Comparison of ENCODE assay signal across 7 cellular contexts in genomic region chr7:26152782-26153245, GRCh38. TPM values are rescaled to one million over a fixed set of nuclear protein-coding genes. Genes with fewer than 3 reads are reported as not detected.
DNase-seq lines count a peak whose midpoint lies in the region; ATAC-seq, FAIRE-seq and TF ChIP-seq lines count a peak whose summit lies in the region.
"Not testable (repeated sequence)": the region's sequence is repeated elsewhere in the genome, so short reads cannot be mapped to it uniquely, and the experiment has no call there.

No MANE protein-coding gene starts in this region.

- intact Hi-C loops in activated CD8-positive, alpha-beta T cell treated with anti-CD3 and anti-CD28 coated beads for 36 hours (cut with micrococcal nuclease): loop anchor here (1.0 to 5.0 kb wide), 2 partner anchors 34 to 61 kb away; no protein-coding TSS in a partner anchor
- intact Hi-C loops in kidney (cut with DNase I): not testable (repeated sequence)

- not testable (repeated sequence) for H3K36me3 ChIP-seq in kidney (ENCODE audit: control insufficient read depth in 1 of 2, insufficient read depth in 2 of 2, low read length in 2 of 2)

- CTCF ChIA-PET in activated CD8-positive, alpha-beta T cell treated with anti-CD3 and anti-CD28 coated beads for 36 hours (lab: Charles Lee): interaction anchor here (0.9 to 2.9 kb wide), 7 partner anchors 40 to 260 kb away, joined by 3 to 20 read pairs (median 9); no protein-coding TSS in a partner anchor

- not testable (repeated sequence) for H3K9me3 Mint-ChIP-seq in activated CD8-positive, alpha-beta T cell treated with anti-CD3 and anti-CD28 coated beads for 36 hours

- DNase-seq in NB4 (ENCODE audit: low read depth); choroid plexus epithelial cell (ENCODE audit: low read depth); kidney: not testable (repeated sequence)
- peak; percentile 64 for DNase-seq in activated CD8-positive, alpha-beta T cell treated with anti-CD3 and anti-CD28 coated beads for 36 hours
- peak; percentile 62 for DNase-seq in retina

- H3K4me1 Mint-ChIP-seq in activated CD8-positive, alpha-beta T cell treated with anti-CD3 and anti-CD28 coated beads for 36 hours (ENCODE audit: low read depth): peaks cover 57% of the 10 kb centered on the region

- not testable (repeated sequence) for H3K27me3 Mint-ChIP-seq in activated CD8-positive, alpha-beta T cell treated with anti-CD3 and anti-CD28 coated beads for 36 hours

- TF ChIP-seq POLR2A in NB4 (IDR thresholded peaks at IDR 0.05; ENCODE audit: extremely low read depth, insufficient read length): not testable (repeated sequence)

- peak overlapping the region; percentile 96 for H3K4me3 Mint-ChIP-seq in activated CD8-positive, alpha-beta T cell treated with anti-CD3 and anti-CD28 coated beads for 36 hours

- peak overlapping the region in 1 of 2 donors; percentile 16 for H3K9ac ChIP-seq in kidney (ENCODE audit: low read length in 2 of 2)

- not testable (repeated sequence) for FAIRE-seq in kidney (lab: Jason Lieb, UNC)

- POLR2A ChIA-PET in activated CD8-positive, alpha-beta T cell treated with anti-CD3 and anti-CD28 coated beads for 36 hours (lab: Charles Lee): interaction anchor here (0.6 to 13.9 kb wide), 10 partner anchors 9 to 87 kb away, joined by 3 to 359 read pairs (median 8); partner anchors contain the start of genes CBX3 and HNRNPA2B1

- H3K27ac ChIP-seq in kidney (ENCODE audit: low read depth in 2 of 2, low read length in 2 of 2): not testable (repeated sequence)

- H3K4me1 ChIP-seq in kidney (ENCODE audit: control insufficient read depth in 1 of 2, insufficient read depth in 1 of 2, low read depth in 1 of 2, low read length in 2 of 2): peaks cover 4 to 19% of the 10 kb centered on the region in 2 donors

- not testable (repeated sequence) for TF ChIP-seq CTCF in NB4 (IDR thresholded peaks at IDR 0.05; ENCODE audit: low read depth, low read length); activated CD8-positive, alpha-beta T cell treated with anti-CD3 and anti-CD28 coated beads for 36 hours (IDR thresholded peaks at IDR 0.05); choroid plexus epithelial cell (conservative IDR thresholded peaks at IDR 0.05; ENCODE audit: low read depth, low read length); kidney (IDR thresholded peaks at IDR 0.05; ENCODE audit: borderline replicate concordance, extremely low read depth, insufficient read depth)

- ATAC-seq in GM18520 (IDR thresholded peaks at IDR 0.05; ENCODE audit: unreplicated experiment): peak; percentile 3
- peak; percentile 8 for ATAC-seq in HG02610 (IDR thresholded peaks at IDR 0.05; ENCODE audit: unreplicated experiment)
- ATAC-seq in activated CD8-positive, alpha-beta T cell treated with anti-CD3 and anti-CD28 coated beads for 36 hours: peak; percentile 15

- H3K27ac Mint-ChIP-seq in activated CD8-positive, alpha-beta T cell treated with anti-CD3 and anti-CD28 coated beads for 36 hours: peak overlapping the region; percentile 96

- H3K9me3 ChIP-seq in kidney (ENCODE audit: control insufficient read depth in 1 of 2, low read length in 2 of 2): not testable (repeated sequence)

- H3K36me3 Mint-ChIP-seq in activated CD8-positive, alpha-beta T cell treated with anti-CD3 and anti-CD28 coated beads for 36 hours (ENCODE audit: low read depth): peaks cover 36% of the 10 kb centered on the region

- H3K4me3 ChIP-seq in NB4 (ENCODE audit: low read depth, low read length): peak overlapping the region; percentile 37
- peak overlapping the region; percentile 73 for H3K4me3 ChIP-seq in choroid plexus epithelial cell (ENCODE audit: low read depth, low read length)
- peak overlapping the region; percentile 52 to 55 for H3K4me3 ChIP-seq in kidney (ENCODE audit: low read length in 2 of 2)

RNA-seq across cellular contexts. Expression of gene NFE2L3, which starts 0.8 kb away (rescaled TPM):
- total RNA-seq in activated CD8-positive, alpha-beta T cell treated with anti-CD3 and anti-CD28 coated beads for 36 hours: 10 to 100 TPM; 21.5 to 22.6 TPM
- 12.5 TPM for total RNA-seq in kidney
- polyA plus RNA-seq in kidney (ENCODE audit: insufficient read depth, low read depth, low replicate concordance): 5.2 TPM

RNA-seq across cellular contexts. Expression of gene HNRNPA2B1, which starts 47.7 kb away (rescaled TPM):
- total RNA-seq in activated CD8-positive, alpha-beta T cell treated with anti-CD3 and anti-CD28 coated beads for 36 hours: 100 to 1,000 TPM; 871 to 893 TPM
- total RNA-seq in kidney: 433 TPM
- 397 TPM for polyA plus RNA-seq in kidney (ENCODE audit: insufficient read depth, low read depth, low replicate concordance)

RNA-seq across cellular contexts. Expression of gene CBX3, which starts 48.7 kb away (rescaled TPM):
- total RNA-seq in activated CD8-positive, alpha-beta T cell treated with anti-CD3 and anti-CD28 coated beads for 36 hours: 100 to 1,000 TPM; 313 to 320 TPM
- 120 TPM for total RNA-seq in kidney
- polyA plus RNA-seq in kidney (ENCODE audit: insufficient read depth, low read depth, low replicate concordance): 92.4 TPM
